8 cellular contexts compared by ENCODE assay signal in the genomic region with DNA sequence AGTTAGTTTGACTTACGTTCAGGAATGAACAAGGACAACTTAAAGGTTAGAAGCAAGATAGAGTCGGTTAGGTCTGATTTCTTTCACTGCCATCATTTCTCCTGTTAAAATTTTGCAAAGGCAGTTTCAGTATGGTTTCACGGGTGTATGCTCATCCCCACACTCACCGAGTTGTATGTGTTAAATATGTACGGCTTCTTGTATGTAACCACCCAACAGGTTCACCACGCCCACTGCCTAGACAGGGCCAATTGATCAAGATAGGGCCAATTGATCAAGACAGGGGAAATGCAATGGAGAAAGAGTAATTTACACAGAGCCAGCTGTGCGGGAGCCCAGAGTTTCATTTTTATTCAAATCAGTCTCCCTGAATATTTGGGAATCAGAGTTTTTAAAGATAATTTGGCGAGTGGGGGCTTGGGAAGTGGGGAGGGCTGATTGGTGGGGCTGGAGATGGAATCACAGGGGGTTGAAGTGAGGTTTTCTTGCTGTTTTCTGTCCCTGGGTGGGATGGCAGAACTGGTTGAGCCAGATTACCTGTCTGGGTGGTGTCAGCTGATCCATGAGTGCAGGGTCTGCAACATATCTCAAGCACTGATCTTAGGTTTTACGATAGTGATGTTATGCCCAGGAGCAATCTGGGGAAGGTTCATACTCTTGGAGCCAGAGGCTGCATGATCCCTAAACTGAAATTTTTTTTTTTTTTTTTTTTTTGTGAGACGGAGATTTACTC.
DNase-seq lines count a peak whose midpoint lies in the region; ATAC-seq and TF ChIP-seq lines count a peak whose summit lies in the region.

No MANE protein-coding gene starts in this region.

- H3K4me2 ChIP-seq in DOHH2 (ENCODE audit: low read length) = 0 out of 2 replicates have a peak overlapping the region, but pooled peaks have one; percentile 70

- peak overlapping the region; percentile 11; the same call in 1 of the 2 replicates for H3K4me3 ChIP-seq in DOHH2 (ENCODE audit: low read length)
- no peak overlapping the region for H3K4me3 ChIP-seq in brain microvascular endothelial cell (ENCODE audit: low read depth, low read length)

- ATAC-seq in GM19025 (IDR thresholded peaks at IDR 0.05; ENCODE audit: low read depth, unreplicated experiment) (peak; percentile 58), HG02981 (IDR thresholded peaks at IDR 0.05; ENCODE audit: unreplicated experiment) (peak; percentile 76), GM19328 (IDR thresholded peaks at IDR 0.05; ENCODE audit: unreplicated experiment) (no peak)

- H3K9me3 ChIP-seq in DOHH2 (ENCODE audit: control insufficient read depth, insufficient read depth, low read length) = peaks cover 11% of the 10 kb centered on the region; the same call in 1 of the 2 replicates

- H3K27me3 ChIP-seq in DOHH2 (ENCODE audit: control insufficient read depth, low read length) (peaks cover 7% of the 10 kb centered on the region), brain microvascular endothelial cell (replicated peaks) (no peaks in the 10 kb centered on the region)

- H3F3A ChIP-seq in DOHH2 (ENCODE audit: control insufficient read depth, insufficient read depth) = 0 out of 2 replicates have a peak, but pooled peaks cover 3% of the 10 kb centered on the region

- peaks cover 49% of the 10 kb centered on the region for H3K4me1 ChIP-seq in DOHH2 (ENCODE audit: control insufficient read depth, low read length)

- H4K20me1 ChIP-seq in DOHH2 (ENCODE audit: control insufficient read depth, insufficient read depth, low read depth, low read length) = no peaks in the 10 kb centered on the region

- no peaks in the 10 kb centered on the region for H3K36me3 ChIP-seq in DOHH2 (ENCODE audit: control insufficient read depth, low read length)
- no peaks in the 10 kb centered on the region for H3K36me3 ChIP-seq in brain microvascular endothelial cell (replicated peaks)

- H3K27ac Mint-ChIP-seq in activated naive CD8-positive, alpha-beta T cell treated with anti-CD3 and anti-CD28 coated beads for 36 hours = peak overlapping the region; percentile 59

- in situ Hi-C loops in brain microvascular endothelial cell (cut with HindIII; ENCODE audit: low pct_ligation_motif_present, low sequenced_read_pairs) = loop anchor here (25.0 kb wide), 1 partner anchor 229 kb away; no protein-coding TSS in a partner anchor

- DNase-seq in activated naive CD8-positive, alpha-beta T cell treated with anti-CD3 and anti-CD28 coated beads for 36 hours = peak; percentile 23
- no peak for DNase-seq in brain microvascular endothelial cell
- DNase-seq in NCI-H2029 (lab: John Stamatoyannopoulos, UW) = no peak
- DNase-seq in NCI-H82 (lab: John Stamatoyannopoulos, UW) = no peak

- peaks cover 1% of the 10 kb centered on the region for H3K9me3 Mint-ChIP-seq in activated naive CD8-positive, alpha-beta T cell treated with anti-CD3 and anti-CD28 coated beads for 36 hours

- no peaks in the 10 kb centered on the region for H3K79me2 ChIP-seq in DOHH2 (ENCODE audit: control insufficient read depth, low read length)

- no peaks in the 10 kb centered on the region for H3K36me3 Mint-ChIP-seq in activated naive CD8-positive, alpha-beta T cell treated with anti-CD3 and anti-CD28 coated beads for 36 hours

- no peaks in the 10 kb centered on the region for H3K27me3 Mint-ChIP-seq in activated naive CD8-positive, alpha-beta T cell treated with anti-CD3 and anti-CD28 coated beads for 36 hours

- peaks cover 40% of the 10 kb centered on the region for H3K4me1 Mint-ChIP-seq in activated naive CD8-positive, alpha-beta T cell treated with anti-CD3 and anti-CD28 coated beads for 36 hours

- no peaks in the 10 kb centered on the region for H3K9me2 ChIP-seq in DOHH2 (replicated peaks; ENCODE audit: control insufficient read depth, low read length)

- no peak for TF ChIP-seq CTCF in DOHH2 (IDR thresholded peaks at IDR 0.05; ENCODE audit: low read depth, low read length, poor library complexity, severe bottlenecking)
- TF ChIP-seq CTCF in brain microvascular endothelial cell (IDR thresholded peaks at IDR 0.05; ENCODE audit: low read depth, low read length, missing control alignments) = no peak

- no peak overlapping the region for H3K4me3 Mint-ChIP-seq in activated naive CD8-positive, alpha-beta T cell treated with anti-CD3 and anti-CD28 coated beads for 36 hours

- H3K27ac ChIP-seq in DOHH2 (ENCODE audit: low read depth, low read length) (no peak overlapping the region), brain microvascular endothelial cell (no peak overlapping the region)
